ENCODE assay signal across 8 cellular contexts in genomic region chr1:20440785-20441200, GRCh38. TPM values are rescaled to one million over a fixed set of nuclear protein-coding genes. Genes with fewer than 3 reads are reported as not detected.
DNase-seq lines count a peak whose midpoint lies in the region; ATAC-seq and TF ChIP-seq lines count a peak whose summit lies in the region.

No MANE protein-coding gene starts in this region.

- no peaks in the 10 kb centered on the region for H3K36me3 Mint-ChIP-seq in immature natural killer cell

- ATAC-seq in body of pancreas: peak; percentile 47

- no peak overlapping the region for H3K27ac Mint-ChIP-seq in immature natural killer cell

- no peak overlapping the region for H3K4me3 Mint-ChIP-seq in immature natural killer cell

- no peak for TF ChIP-seq POLR2A in body of pancreas (IDR thresholded peaks at IDR 0.05)

- peak; percentile 88 for DNase-seq in Ammon's horn (ENCODE audit: low spot score)
- peak; percentile 81 for DNase-seq in HEK293T (ENCODE audit: extremely low spot score)
- DNase-seq in T-helper 1 cell: peak in 3 of 5 donors; percentile 17 to 25 (median 18)
- DNase-seq in body of pancreas: peak; percentile 25 to 39 (median 31)
- peak; percentile 6 to 27 (median 17) for DNase-seq in immature natural killer cell
- peak; percentile 29 to 42 (median 35) for DNase-seq in stimulated activated CD4-positive, alpha-beta T cell treated with anti-CD3 and anti-CD28 coated beads, TNF-alpha, amount 100 ng/mL, for 48 hours (ENCODE audit: low read depth in 3 of 3)
- DNase-seq in COR-L47 (lab: John Stamatoyannopoulos, UW): no peak
- DNase-seq in NCI-H526 treated with DMSO at 0.1 percent for 48 hours (lab: John Stamatoyannopoulos, UW): no peak

- TF ChIP-seq CTCF in body of pancreas (IDR thresholded peaks at IDR 0.05): no peak

- intact Hi-C loops in body of pancreas (cut with DNase I): no loop called here

- WGBS in body of pancreas, 2 donors: 22 to 28% methylated on average over 4 to 6 of the region's 6 CpGs

- POLR2A ChIA-PET in HEK293T (lab: Yijun Ruan, JAX): no interaction called here

- H3K9me3 Mint-ChIP-seq in immature natural killer cell: peaks cover 0 to 2% (median 0%) of the 10 kb centered on the region in 6 donors

- H3K4me1 ChIP-seq in body of pancreas: no peaks in the 10 kb centered on the region

- H3K4me1 Mint-ChIP-seq in immature natural killer cell: no peaks in the 10 kb centered on the region

- CTCF ChIA-PET in HEK293T (lab: Yijun Ruan, JAX): interaction anchor here (1.0 kb wide), 1 partner anchor 10 kb away, joined by 8 read pairs; no protein-coding TSS in a partner anchor

- no peak overlapping the region for H3K4me3 ChIP-seq in body of pancreas

- H3K27me3 ChIP-seq in body of pancreas: no peaks in the 10 kb centered on the region

- no peaks in the 10 kb centered on the region for H3K36me3 ChIP-seq in body of pancreas (replicated peaks in 1 of 2; ENCODE audit: insufficient read depth in 1 of 2, low read depth in 2 of 2)

- no peak overlapping the region for H3K27ac ChIP-seq in body of pancreas

- no peaks in the 10 kb centered on the region for H3K9me3 ChIP-seq in body of pancreas

- peaks cover 0 to 2% (median 2%) of the 10 kb centered on the region in 3 donors for H3K27me3 Mint-ChIP-seq in immature natural killer cell (ENCODE audit: low read depth in 3 of 3)

TF ChIP-seq in HEK293T, 16 proteins besides CTCF, POLR2A, EP300 and RAD21:
- TF ChIP-seq PKNOX1 (IDR thresholded peaks at IDR 0.05) (no peak), L3MBTL2 (conservative IDR thresholded peaks at IDR 0.05) (peak; percentile 61)
TF ChIP-seq in HEK293T: peak in this region for 1.

RNA-seq across cellular contexts. Expression of gene CAMK2N1, which starts 45.2 kb away (rescaled TPM):
- 1 to 10 TPM; 5.3 to 5.4 TPM for total RNA-seq in body of pancreas
- under 1 TPM in 2 of 3 donors, not detected in 1; 0.10 to 0.43 TPM for polyA plus RNA-seq in immature natural killer cell

Comparison
In these comparisons a context has a peak if more than half of its experiments do, and no peak if none do; other contexts are left out.
1. DNase-seq: peak in Ammon's horn (single experiment), HEK293T (single experiment), T-helper 1 cell (3 of 5), body of pancreas (4 of 4), immature natural killer cell (3 of 3) and stimulated activated CD4-positive, alpha-beta T cell treated with anti-CD3 and anti-CD28 coated beads, TNF-alpha, amount 100 ng/mL, for 48 hours (3 of 3); none in COR-L47 (single experiment) and NCI-H526 treated with DMSO at 0.1 percent for 48 hours (single experiment).